18 cellular contexts compared by ENCODE assay signal in genomic region chr17:10657123-10657522, GRCh38.
"Had no signal": no experiment of that assay in that cellular context is flagged by ENCODE, and none has a peak within 500 bp of the region (broad histone marks: within the 10 kb centered on the region; RNA-seq: fewer than 3 reads in every experiment).

Gene MYH3 (minus strand): TSS chr17:10657309. CDS start chr17:10655064, 2,245 bp downstream.

- H3K27ac ChIP-seq: brain microvascular endothelial cell, lower lobe of right lung, ovary, tibial nerve, uterus had no signal

- H3K9me3 Mint-ChIP-seq: activated CD4-positive, alpha-beta T cell treated with anti-CD3 and anti-CD28 coated beads, Interleukin-2, amount 10 ng/mL, durations not matched to agents 7 days and 5 days; activated naive CD4-positive, alpha-beta T cell treated with anti-CD3 and anti-CD28 coated beads for 36 hours; activated T-cell treated with anti-CD3 and anti-CD28 coated beads, Interleukin-2, amount 50 U/mL, for 4 hours had no signal

- H3K36me3 ChIP-seq: brain microvascular endothelial cell, lower lobe of right lung, ovary, uterus had no signal

- DNase-seq: activated CD4-positive, alpha-beta T cell treated with anti-CD3 and anti-CD28 coated beads, Interleukin-2, amount 10 ng/mL, durations not matched to agents 7 days and 5 days; activated CD8-positive, alpha-beta memory T cell treated with anti-CD3 and anti-CD28 coated beads, Interleukin-2, amount 50 U/mL, for 4 hours; activated CD8-positive, alpha-beta T cell treated with anti-CD3 and anti-CD28 coated beads, Interleukin-2, amount 10 ng/mL, durations not matched to agents 7 days and 5 days; activated naive CD4-positive, alpha-beta T cell treated with anti-CD3 and anti-CD28 coated beads for 36 hours; activated T-cell treated with anti-CD3 and anti-CD28 coated beads, Interleukin-2, amount 50 U/mL, for 4 hours; brain microvascular endothelial cell; central memory CD4-positive, alpha-beta T cell; foreskin melanocyte; lower lobe of right lung; ovary; stimulated activated CD4-positive, alpha-beta T cell treated with anti-CD3 and anti-CD28 coated beads, Interleukin-12 subunit alpha, Interleukin-12 subunit beta, amount 100 ng/mL, for 4 hours; stimulated activated CD4-positive, alpha-beta T cell treated with anti-CD3 and anti-CD28 coated beads, Interleukin-1b, Interleukin-23, amount 100 ng/mL, for 48 hours; stimulated activated CD8-positive, alpha-beta memory T cell treated with anti-CD3 and anti-CD28 coated beads, Interleukin-4, amount 100 ng/mL, for 48 hours; stimulated activated naive CD4-positive, alpha-beta T cell treated with Interleukin-2 at 50 U/mL for 16 hours; uterus had no signal

- H3K4me3 ChIP-seq: lower lobe of right lung, ovary, tibial nerve, uterus had no signal

- H3K27me3 ChIP-seq: brain microvascular endothelial cell, ovary, tibial nerve, uterus had no signal

- H3K27ac Mint-ChIP-seq: activated CD4-positive, alpha-beta T cell treated with anti-CD3 and anti-CD28 coated beads, Interleukin-2, amount 10 ng/mL, durations not matched to agents 7 days and 5 days; activated CD8-positive, alpha-beta T cell treated with anti-CD3 and anti-CD28 coated beads, Interleukin-2, amount 10 ng/mL, durations not matched to agents 7 days and 5 days; activated naive CD4-positive, alpha-beta T cell treated with anti-CD3 and anti-CD28 coated beads for 36 hours had no signal

- H3K4me1 ChIP-seq: lower lobe of right lung, tibial nerve, uterus had no signal

- H3K9me3 ChIP-seq: lower lobe of right lung, ovary, tibial nerve, uterus had no signal

- H3K4me3 Mint-ChIP-seq: activated CD4-positive, alpha-beta T cell treated with anti-CD3 and anti-CD28 coated beads, Interleukin-2, amount 10 ng/mL, durations not matched to agents 7 days and 5 days; activated CD8-positive, alpha-beta T cell treated with anti-CD3 and anti-CD28 coated beads, Interleukin-2, amount 10 ng/mL, durations not matched to agents 7 days and 5 days; activated naive CD4-positive, alpha-beta T cell treated with anti-CD3 and anti-CD28 coated beads for 36 hours; activated T-cell treated with anti-CD3 and anti-CD28 coated beads, Interleukin-2, amount 50 U/mL, for 4 hours had no signal

- ATAC-seq: activated CD4-positive, CD25-positive, alpha-beta regulatory T cell treated with anti-CD3 and anti-CD28 coated beads, Interleukin-2, amount 50 U/mL, for 24 hours; activated CD8-positive, alpha-beta T cell treated with anti-CD3 and anti-CD28 coated beads, Interleukin-2, amount 10 ng/mL, durations not matched to agents 7 days and 5 days; activated T-cell treated with anti-CD3 and anti-CD28 coated beads, Interleukin-2, amount 50 U/mL, for 4 hours; lower lobe of right lung; sciatic nerve had no signal
